26 cellular contexts compared by ENCODE assay signal in genomic region chr2:12300019-12300602, GRCh38.
DNase-seq lines count a peak whose midpoint lies in the region; ATAC-seq and TF ChIP-seq lines count a peak whose summit lies in the region.
"Had no signal": no experiment of that assay in that cellular context is flagged by ENCODE, and none has a peak within 500 bp of the region (broad histone marks: within the 10 kb centered on the region; RNA-seq: fewer than 3 reads in every experiment).

No MANE protein-coding gene starts in this region.

- H3K27ac Mint-ChIP-seq in neural progenitor cell, result no peak overlapping the region
- H3K27ac Mint-ChIP-seq: H9 had no signal

- no peak for TF ChIP-seq EP300 in esophagus muscularis mucosa (IDR thresholded peaks at IDR 0.05)

- H3K14ac ChIP-seq in mesenchymal stem cell (ENCODE audit: low read length in 2 of 2), result no peak overlapping the region

- H3K9me3 Mint-ChIP-seq in neural progenitor cell, result peaks cover 4% of the 10 kb centered on the region
- H3K9me3 Mint-ChIP-seq: H9 had no signal

- ATAC-seq in HG02885 (IDR thresholded peaks at IDR 0.05; ENCODE audit: poor library complexity, unreplicated experiment) (no peak), HG02973 (IDR thresholded peaks at IDR 0.05; ENCODE audit: unreplicated experiment) (no peak)
- ATAC-seq: psoas muscle had no signal

- no peak overlapping the region for H3K4me3 Mint-ChIP-seq in neural progenitor cell
- H3K4me3 Mint-ChIP-seq: H9, neural crest cell had no signal

- H3K36me3 Mint-ChIP-seq in neural progenitor cell, result no peaks in the 10 kb centered on the region

- DNase-seq in GM23248 (peak; percentile 45), amniotic epithelial cell (ENCODE audit: low read depth) (peak; percentile 45), esophagus muscularis mucosa (ENCODE audit: extremely low spot score) (no peak), mesenchymal stem cell (no peak), neural progenitor cell (ENCODE audit: low spot score) (no peak), DMS53 treated with DMSO at 0.1 percent for 48 hours (lab: John Stamatoyannopoulos, UW; ENCODE audit: unreplicated experiment) (no peak)
- DNase-seq: activated CD4-positive, alpha-beta T cell treated with anti-CD3 and anti-CD28 coated beads for 1 hour; activated gamma-delta T cell treated with Interleukin-2 at 50 U/mL for 16 hours; activated T-cell treated with anti-CD3 and anti-CD28 coated beads, Interleukin-2, amount 50 U/mL, for 1 hour; amniotic stem cell; caudate nucleus; dorsolateral prefrontal cortex; H9; KBM-7; MV-4-11; NCI-H1930; NCI-H345; psoas muscle; Right ventricle myocardium superior; small intestine; stimulated activated CD4-positive, alpha-beta T cell treated with anti-CD3 and anti-CD28 coated beads, Interleukin-4, amount 100 ng/mL, for 1 hour; stimulated activated naive CD4-positive, alpha-beta T cell; testis had no signal

- peak overlapping the region; percentile 72 to 91 for H2BK12ac ChIP-seq in mesenchymal stem cell (ENCODE audit: low read length in 2 of 2)

- in situ Hi-C loops in GM23248 (cut with MboI), result no loop called here

- WGBS in GM23248 (ENCODE audit: low coverage in 1 of 2, low lambda C conversion rate in 2 of 2, missing lambda C conversion rate in 2 of 2), 2 experiments, result 77 to 78% methylated on average over 4 of the region's 4 CpGs
- 33% methylated on average over 4 of the region's 4 CpGs for WGBS in esophagus muscularis mucosa
- WGBS in mesenchymal stem cell, result 51% methylated on average over 4 of the region's 4 CpGs

- no peak overlapping the region for H2BK5ac ChIP-seq in mesenchymal stem cell (ENCODE audit: low read depth, low read length, poor library complexity, severe bottlenecking)

- no peak overlapping the region for H2BK15ac ChIP-seq in mesenchymal stem cell (ENCODE audit: low read depth, poor library complexity, severe bottlenecking)

- H3F3A ChIP-seq in GM23248 (ENCODE audit: insufficient read depth), result peaks cover 11% of the 10 kb centered on the region
- no peaks in the 10 kb centered on the region for H3F3A ChIP-seq in neural progenitor cell (ENCODE audit: low read depth)

- H3K4me3 ChIP-seq in GM23248 (no peak overlapping the region), esophagus muscularis mucosa (no peak overlapping the region), mesenchymal stem cell (ENCODE audit: insufficient read depth in 1 of 2, low read depth in 1 of 2, low read length in 2 of 2) (no peak overlapping the region), neural progenitor cell (no peak overlapping the region)
- H3K4me3 ChIP-seq: dorsolateral prefrontal cortex, psoas muscle, testis had no signal

- no peak for TF ChIP-seq POLR2A in esophagus muscularis mucosa (IDR thresholded peaks at IDR 0.05; ENCODE audit: low read depth)

- peak overlapping the region; percentile 82 for H4K91ac ChIP-seq in mesenchymal stem cell (ENCODE audit: low read length)

- H3K4me1 Mint-ChIP-seq in neural progenitor cell, result peaks cover 20% of the 10 kb centered on the region

- H3K4me1 ChIP-seq in GM23248 (ENCODE audit: insufficient read depth) (peaks cover 30% of the 10 kb centered on the region), esophagus muscularis mucosa (peaks cover 6 to 21% (median 20%) of the 10 kb centered on the region in 4 donors), mesenchymal stem cell (ENCODE audit: control insufficient read depth, insufficient read depth, low read depth, low read length) (peaks cover 12% of the 10 kb centered on the region), neural progenitor cell (peaks cover 11% of the 10 kb centered on the region)
- H3K4me1 ChIP-seq: psoas muscle, testis had no signal

- H4K8ac ChIP-seq in mesenchymal stem cell (ENCODE audit: low read length), result no peak overlapping the region

- H3K4me2 ChIP-seq in GM23248 (ENCODE audit: unreplicated experiment) (peak overlapping the region; percentile 30), mesenchymal stem cell (ENCODE audit: low read length, poor library complexity, severe bottlenecking) (no peak overlapping the region), neural progenitor cell (no peak overlapping the region)

- TF ChIP-seq CTCF in esophagus muscularis mucosa (IDR thresholded peaks at IDR 0.05) (no peak), neural progenitor cell (IDR thresholded peaks at IDR 0.05) (no peak)

- no peaks in the 10 kb centered on the region for H3K79me2 ChIP-seq in GM23248 (ENCODE audit: insufficient read depth)
- no peaks in the 10 kb centered on the region for H3K79me2 ChIP-seq in neural progenitor cell (ENCODE audit: low read depth)

- H3K9me2 ChIP-seq in GM23248 (ENCODE audit: insufficient read depth), result no peaks in the 10 kb centered on the region

- H3K27ac ChIP-seq in GM23248, result no peak overlapping the region
- peak overlapping the region; percentile 40 to 58 (median 48) for H3K27ac ChIP-seq in esophagus muscularis mucosa (replicated peaks in 1 of 4)
- no peak overlapping the region for H3K27ac ChIP-seq in mesenchymal stem cell (ENCODE audit: low read length, poor library complexity, severe bottlenecking)
- no peak overlapping the region for H3K27ac ChIP-seq in neural progenitor cell
- H3K27ac ChIP-seq: dorsolateral prefrontal cortex, psoas muscle, testis had no signal

- H3K9me3 ChIP-seq in GM23248 (ENCODE audit: low read depth) (no peaks in the 10 kb centered on the region), esophagus muscularis mucosa (no peaks in the 10 kb centered on the region), mesenchymal stem cell (ENCODE audit: control insufficient read depth, low read length) (no peaks in the 10 kb centered on the region), neural progenitor cell (ENCODE audit: low read depth) (no peaks in the 10 kb centered on the region)
- H3K9me3 ChIP-seq: psoas muscle, testis had no signal

- H3K27me3 Mint-ChIP-seq in neural progenitor cell (ENCODE audit: insufficient read depth, low read depth), result peaks cover 11% of the 10 kb centered on the region

- H3K18ac ChIP-seq in mesenchymal stem cell (ENCODE audit: low read depth in 1 of 2, low read length in 2 of 2), result peak overlapping the region; percentile 82

- H2BK120ac ChIP-seq in mesenchymal stem cell (ENCODE audit: low read depth, low read length), result peak overlapping the region; percentile 37

- intact Hi-C loops in esophagus muscularis mucosa (cut with DNase I), result loop anchor here (10.0 kb wide), 1 partner anchor 415 kb away; the partner anchor contains the start of gene TRIB2

- H3K23ac ChIP-seq in mesenchymal stem cell (ENCODE audit: low read length in 2 of 2), result no peak overlapping the region

- no peaks in the 10 kb centered on the region for H3K27me3 ChIP-seq in GM23248 (replicated peaks; ENCODE audit: insufficient read depth)
- H3K27me3 ChIP-seq in esophagus muscularis mucosa, result no peaks in the 10 kb centered on the region
- H3K27me3 ChIP-seq in mesenchymal stem cell (ENCODE audit: control insufficient read depth in 1 of 2, insufficient read depth in 1 of 2, low read length in 2 of 2), result no peaks in the 10 kb centered on the region
- no peaks in the 10 kb centered on the region for H3K27me3 ChIP-seq in neural progenitor cell
- H3K27me3 ChIP-seq: dorsolateral prefrontal cortex, testis had no signal

- H3K36me3 ChIP-seq in GM23248 (ENCODE audit: low read depth) (no peaks in the 10 kb centered on the region), esophagus muscularis mucosa (no peaks in the 10 kb centered on the region), mesenchymal stem cell (ENCODE audit: control insufficient read depth in 1 of 2, insufficient read depth in 2 of 2, low read depth in 1 of 2, low read length in 2 of 2) (no peaks in the 10 kb centered on the region), neural progenitor cell (no peaks in the 10 kb centered on the region)

- H2AK5ac ChIP-seq in mesenchymal stem cell (ENCODE audit: low read length, severe bottlenecking), result no peak overlapping the region

- peak overlapping the region; percentile 53 to 84 for H3K4ac ChIP-seq in mesenchymal stem cell (ENCODE audit: low read depth in 1 of 2, low read length in 2 of 2)

- H2AFZ ChIP-seq in GM23248 (no peak overlapping the region), mesenchymal stem cell (ENCODE audit: low read depth, low read length) (no peak overlapping the region), neural progenitor cell (replicated peaks) (no peak overlapping the region)

- H4K20me1 ChIP-seq in GM23248 (ENCODE audit: insufficient read depth), result no peaks in the 10 kb centered on the region
- H4K20me1 ChIP-seq in neural progenitor cell (ENCODE audit: low read depth), result no peaks in the 10 kb centered on the region

- H3K79me1 ChIP-seq in mesenchymal stem cell (replicated peaks; ENCODE audit: low read length, poor library complexity, severe bottlenecking), result no peaks in the 10 kb centered on the region

- H3K9ac ChIP-seq in GM23248 (no peak overlapping the region), mesenchymal stem cell (ENCODE audit: low read length) (no peak overlapping the region), neural progenitor cell (no peak overlapping the region)

Comparison
In these comparisons a context has a peak if more than half of its experiments do, and no peak if none do; other contexts are left out.
1. DNase-seq: peak in GM23248 (single experiment) and amniotic epithelial cell (single experiment); none in esophagus muscularis mucosa (single experiment), mesenchymal stem cell (single experiment), neural progenitor cell (single experiment) and DMS53 treated with DMSO at 0.1 percent for 48 hours (single experiment).
2. H3K27ac ChIP-seq: peak in esophagus muscularis mucosa (4 of 4); none in GM23248 (single experiment), mesenchymal stem cell (single experiment) and neural progenitor cell (single experiment).